Comparison of ENCODE assay signal across 18 cellular contexts in the genomic region with DNA sequence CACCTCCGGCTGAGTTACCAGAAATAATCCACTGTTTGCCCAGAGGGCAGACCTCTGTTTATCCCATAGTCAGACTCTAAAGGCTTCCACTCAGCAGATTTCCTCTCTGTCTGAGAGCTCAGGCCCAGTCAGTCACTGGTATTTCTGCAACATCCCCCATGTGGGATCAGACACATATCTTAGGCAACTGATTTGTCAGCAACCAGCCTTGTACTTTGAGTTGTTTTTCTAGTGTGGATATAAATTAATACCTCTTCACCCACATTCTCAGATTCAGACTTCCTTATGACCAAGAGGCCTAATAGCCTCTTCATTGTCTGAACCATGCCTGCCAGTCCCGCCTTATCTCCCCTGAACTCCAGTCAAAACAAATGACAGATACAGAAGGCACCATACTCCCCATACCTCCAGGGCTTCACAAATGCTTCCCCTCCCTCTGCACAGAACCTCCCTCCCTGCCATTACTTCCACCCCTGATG.
DNase-seq lines count a peak whose midpoint lies in the region; ATAC-seq, FAIRE-seq and TF ChIP-seq lines count a peak whose summit lies in the region.
"Had no signal": no experiment of that assay in that cellular context is flagged by ENCODE, and none has a peak within 500 bp of the region (broad histone marks: within the 10 kb centered on the region; RNA-seq: fewer than 3 reads in every experiment).

No MANE protein-coding gene starts in this region.

- H3K27ac Mint-ChIP-seq in stimulated activated naive CD8-positive, alpha-beta T cell treated with anti-CD3 and anti-CD28 coated beads, Interleukin-15, Interleukin-2, amounts not matched to agents 100 ng/mL and 50 ng/mL, for 24 hours, result peak overlapping the region; percentile 6

- H3K4me1 Mint-ChIP-seq in stimulated activated naive CD8-positive, alpha-beta T cell treated with anti-CD3 and anti-CD28 coated beads, Interleukin-15, Interleukin-2, amounts not matched to agents 100 ng/mL and 50 ng/mL, for 24 hours (ENCODE audit: low read depth), result peaks cover 22% of the 10 kb centered on the region

- no peak for ATAC-seq in stimulated activated naive CD8-positive, alpha-beta T cell treated with anti-CD3 and anti-CD28 coated beads, Interleukin-15, Interleukin-2, amounts not matched to agents 100 U/mL and 50 U/mL, for 24 hours
- ATAC-seq: left lobe of liver; naive thymus-derived CD8-positive, alpha-beta T cell had no signal

- H3K9me3 Mint-ChIP-seq in stimulated activated naive CD8-positive, alpha-beta T cell treated with anti-CD3 and anti-CD28 coated beads, Interleukin-15, Interleukin-2, amounts not matched to agents 100 ng/mL and 50 ng/mL, for 24 hours, result no peaks in the 10 kb centered on the region
- H3K9me3 Mint-ChIP-seq: naive thymus-derived CD8-positive, alpha-beta T cell had no signal

- 86 to 87% methylated on average over 2 of the region's 2 CpGs for WGBS in mesodermal cell (ENCODE audit: insufficient coverage in 2 of 2), 2 experiments

- H3K9me3 ChIP-seq in mesodermal cell (ENCODE audit: control insufficient read depth, low read length), result no peaks in the 10 kb centered on the region
- H3K9me3 ChIP-seq: HAP-1, right atrium auricular region, uterus had no signal

- no peaks in the 10 kb centered on the region for H3K36me3 Mint-ChIP-seq in stimulated activated naive CD8-positive, alpha-beta T cell treated with anti-CD3 and anti-CD28 coated beads, Interleukin-15, Interleukin-2, amounts not matched to agents 100 ng/mL and 50 ng/mL, for 24 hours (ENCODE audit: low read depth)
- H3K36me3 Mint-ChIP-seq: naive thymus-derived CD8-positive, alpha-beta T cell had no signal

- no peak overlapping the region for H3K4me3 Mint-ChIP-seq in stimulated activated naive CD8-positive, alpha-beta T cell treated with anti-CD3 and anti-CD28 coated beads, Interleukin-15, Interleukin-2, amounts not matched to agents 100 ng/mL and 50 ng/mL, for 24 hours
- H3K4me3 Mint-ChIP-seq: naive thymus-derived CD8-positive, alpha-beta T cell had no signal

- peak overlapping the region; percentile 65 for H3K27ac ChIP-seq in mesodermal cell (ENCODE audit: low read depth, low read length, severe bottlenecking)
- H3K27ac ChIP-seq: right atrium auricular region, uterus, WERI-Rb-1 had no signal

- no peak for TF ChIP-seq CTCF in choroid plexus epithelial cell (conservative IDR thresholded peaks at IDR 0.05; ENCODE audit: low read depth, low read length)

- H3K36me3 ChIP-seq in mesodermal cell (ENCODE audit: control insufficient read depth, insufficient read depth, low read length), result no peaks in the 10 kb centered on the region
- H3K36me3 ChIP-seq: HAP-1, right atrium auricular region, uterus, WERI-Rb-1 had no signal

- H3K4me3 ChIP-seq in choroid plexus epithelial cell (ENCODE audit: low read depth, low read length) (no peak overlapping the region), mesodermal cell (ENCODE audit: extremely low read depth, insufficient read depth, low read length, poor library complexity, severe bottlenecking) (no peak overlapping the region)
- H3K4me3 ChIP-seq: HAP-1, right atrium auricular region, uterus had no signal

- peaks cover 21% of the 10 kb centered on the region for H3K4me1 ChIP-seq in mesodermal cell (ENCODE audit: control insufficient read depth, insufficient read depth, low read length, poor library complexity, severe bottlenecking)
- H3K4me1 ChIP-seq: HAP-1, right atrium auricular region, uterus had no signal

- no peak for TF ChIP-seq POLR2A in H54 (IDR thresholded peaks at IDR 0.05; ENCODE audit: low read depth, low read length)

- no peak for FAIRE-seq in H54 (lab: Jason Lieb, UNC)

- no peaks in the 10 kb centered on the region for H3K27me3 Mint-ChIP-seq in stimulated activated naive CD8-positive, alpha-beta T cell treated with anti-CD3 and anti-CD28 coated beads, Interleukin-15, Interleukin-2, amounts not matched to agents 100 ng/mL and 50 ng/mL, for 24 hours
- H3K27me3 Mint-ChIP-seq: naive thymus-derived CD8-positive, alpha-beta T cell had no signal

- no peak for DNase-seq in stimulated activated naive CD8-positive, alpha-beta T cell treated with anti-CD3 and anti-CD28 coated beads, Interleukin-15, Interleukin-2, amounts not matched to agents 100 U/mL and 50 U/mL, for 24 hours
- DNase-seq in choroid plexus epithelial cell (ENCODE audit: low read depth) (peak; percentile 60), HT-29 (ENCODE audit: low spot score) (no peak), NCI-H345 (lab: John Stamatoyannopoulos, UW) (no peak), H54 (ENCODE audit: insufficient read length, low spot score) (no peak)
- DNase-seq in activated CD8-positive, alpha-beta memory T cell treated with anti-CD3 and anti-CD28 coated beads, Interleukin-2, amount 50 U/mL, for 4 hours, result no peak
- DNase-seq: DMS 273 treated with DMSO at 0.1 percent for 48 hours; naive thymus-derived CD8-positive, alpha-beta T cell; NCI-H1105 treated with DMSO at 0.1 percent for 48 hours; NCI-H446; stimulated activated CD4-positive, alpha-beta T cell treated with anti-CD3 and anti-CD28 coated beads, Interleukin-4, amount 100 ng/mL, for 1 hour; uterus; WERI-Rb-1 had no signal
